6 cellular contexts compared by ENCODE assay signal in genomic region chr19:1129084-1129483, GRCh38. TPM values are rescaled to one million over a fixed set of nuclear protein-coding genes. Genes with fewer than 3 reads are reported as not detected.
DNase-seq lines count a peak whose midpoint lies in the region; ATAC-seq and TF ChIP-seq lines count a peak whose summit lies in the region.
"Not testable (repeated sequence)": the region's sequence is repeated elsewhere in the genome, so short reads cannot be mapped to it uniquely, and the experiment has no call there.

No MANE protein-coding gene starts in this region.

- intact Hi-C loops in activated CD4-positive, alpha-beta memory T cell treated with anti-CD3 and anti-CD28 coated beads for 36 hours (cut with micrococcal nuclease), result not testable (repeated sequence)

- not testable (repeated sequence) for H3K9me3 Mint-ChIP-seq in CD4-positive, CD25-positive, alpha-beta regulatory T cell; activated CD4-positive, alpha-beta memory T cell treated with anti-CD3 and anti-CD28 coated beads for 36 hours; activated naive CD4-positive, alpha-beta T cell treated with anti-CD3 and anti-CD28 coated beads, Interleukin-2, amount 50 U/mL, for 72 hours

- H3K4me1 Mint-ChIP-seq in CD4-positive, CD25-positive, alpha-beta regulatory T cell, result peaks cover 0 to 36% (median 9%) of the 10 kb centered on the region in 4 donors
- peaks cover 35% of the 10 kb centered on the region for H3K4me1 Mint-ChIP-seq in activated CD4-positive, alpha-beta memory T cell treated with anti-CD3 and anti-CD28 coated beads for 36 hours (ENCODE audit: low read depth)

- H3K27ac Mint-ChIP-seq in CD4-positive, CD25-positive, alpha-beta regulatory T cell, result not testable (repeated sequence)
- H3K27ac Mint-ChIP-seq in activated CD4-positive, alpha-beta memory T cell treated with anti-CD3 and anti-CD28 coated beads for 36 hours, result peak overlapping the region; percentile 33
- peak overlapping the region; percentile 82 to 97 for H3K27ac Mint-ChIP-seq in activated naive CD4-positive, alpha-beta T cell treated with anti-CD3 and anti-CD28 coated beads, Interleukin-2, amount 50 U/mL, for 72 hours

- not testable (repeated sequence) for H3K4me3 ChIP-seq in CD4-positive, CD25-positive, alpha-beta regulatory T cell (ENCODE audit: low read depth, low read length); HUES6 (ENCODE audit: low read depth, low read length)
- H3K4me3 ChIP-seq in fibroblast of pulmonary artery (replicated peaks; ENCODE audit: low read depth, low read length), result peak overlapping the region; percentile 90
- peak overlapping the region; percentile 95 for H3K4me3 ChIP-seq in thoracic aorta

- not testable (repeated sequence) for ATAC-seq in CD4-positive, CD25-positive, alpha-beta regulatory T cell (ENCODE audit: low read depth in 2 of 2); activated naive CD4-positive, alpha-beta T cell treated with anti-CD3 and anti-CD28 coated beads, Interleukin-2, amount 50 U/mL, for 72 hours; thoracic aorta (ENCODE audit: insufficient number of reproducible peaks, low FRiP score, low read depth)

- H3K27ac ChIP-seq in CD4-positive, CD25-positive, alpha-beta regulatory T cell (ENCODE audit: insufficient read depth, low read length, poor library complexity, severe bottlenecking), result peak overlapping the region; percentile 92
- H3K27ac ChIP-seq in HUES6 (ENCODE audit: low read depth, low read length); thoracic aorta: not testable (repeated sequence)

- not testable (repeated sequence) for DNase-seq in CD4-positive, CD25-positive, alpha-beta regulatory T cell; activated CD4-positive, alpha-beta memory T cell treated with anti-CD3 and anti-CD28 coated beads for 36 hours; activated naive CD4-positive, alpha-beta T cell treated with anti-CD3 and anti-CD28 coated beads, Interleukin-2, amount 50 U/mL, for 72 hours (ENCODE audit: low spot score in 2 of 2); fibroblast of pulmonary artery (ENCODE audit: low read depth); thoracic aorta (ENCODE audit: low spot score)

- H3K36me3 ChIP-seq in CD4-positive, CD25-positive, alpha-beta regulatory T cell (ENCODE audit: control insufficient read depth, insufficient read depth, low read length), result peaks cover 29% of the 10 kb centered on the region
- H3K36me3 ChIP-seq in HUES6 (ENCODE audit: control insufficient read depth, insufficient read depth, low read length), result peaks cover 25% of the 10 kb centered on the region
- H3K36me3 ChIP-seq in thoracic aorta, result peaks cover 28% of the 10 kb centered on the region

- POLR2A ChIA-PET in activated CD4-positive, alpha-beta memory T cell treated with anti-CD3 and anti-CD28 coated beads for 36 hours (lab: Charles Lee), result interaction anchor here (1.2 kb wide), 1 partner anchor 46 kb away, joined by 3 read pairs; no protein-coding TSS in a partner anchor

- not testable (repeated sequence) for H3K27me3 Mint-ChIP-seq in CD4-positive, CD25-positive, alpha-beta regulatory T cell; activated CD4-positive, alpha-beta memory T cell treated with anti-CD3 and anti-CD28 coated beads for 36 hours

- TF ChIP-seq CTCF in fibroblast of pulmonary artery (IDR thresholded peaks at IDR 0.05; ENCODE audit: low read length, missing control alignments); thoracic aorta (IDR thresholded peaks at IDR 0.05): not testable (repeated sequence)

- not testable (repeated sequence) for H3K27me3 ChIP-seq in CD4-positive, CD25-positive, alpha-beta regulatory T cell (ENCODE audit: control insufficient read depth, insufficient read depth, low read length); HUES6 (ENCODE audit: control insufficient read depth, insufficient read depth, low read length); thoracic aorta (replicated peaks; ENCODE audit: insufficient read depth)

- not testable (repeated sequence) for H3K9me3 ChIP-seq in CD4-positive, CD25-positive, alpha-beta regulatory T cell (ENCODE audit: control insufficient read depth in 2 of 2, low read length in 2 of 2); HUES6 (ENCODE audit: control insufficient read depth, insufficient read depth, low read depth, low read length); thoracic aorta

- CTCF ChIA-PET in activated CD4-positive, alpha-beta memory T cell treated with anti-CD3 and anti-CD28 coated beads for 36 hours (lab: Charles Lee), result interaction anchor here (0.7 to 1.8 kb wide), 5 partner anchors 16 to 145 kb away, joined by 3 to 4 read pairs (median 3); no protein-coding TSS in a partner anchor

- peaks cover 42% of the 10 kb centered on the region for H3K4me1 ChIP-seq in CD4-positive, CD25-positive, alpha-beta regulatory T cell (ENCODE audit: control insufficient read depth, insufficient read depth, low read length, poor library complexity, severe bottlenecking)
- H3K4me1 ChIP-seq in HUES6 (ENCODE audit: control insufficient read depth, insufficient read depth, low read length), result peaks cover 25% of the 10 kb centered on the region
- H3K4me1 ChIP-seq in thoracic aorta (ENCODE audit: control insufficient read depth in 1 of 2, low read depth in 2 of 2), result peaks cover 55 to 78% of the 10 kb centered on the region in 2 donors

- peak overlapping the region; percentile 29 to 57 (median 40) for H3K4me3 Mint-ChIP-seq in CD4-positive, CD25-positive, alpha-beta regulatory T cell
- not testable (repeated sequence) for H3K4me3 Mint-ChIP-seq in activated CD4-positive, alpha-beta memory T cell treated with anti-CD3 and anti-CD28 coated beads for 36 hours

- H3K9ac ChIP-seq in HUES6 (ENCODE audit: low read length), result peak overlapping the region; percentile 19

- H3K36me3 Mint-ChIP-seq in CD4-positive, CD25-positive, alpha-beta regulatory T cell, result not testable (repeated sequence)
- peaks cover 24% of the 10 kb centered on the region for H3K36me3 Mint-ChIP-seq in activated CD4-positive, alpha-beta memory T cell treated with anti-CD3 and anti-CD28 coated beads for 36 hours
- H3K36me3 Mint-ChIP-seq in activated naive CD4-positive, alpha-beta T cell treated with anti-CD3 and anti-CD28 coated beads, Interleukin-2, amount 50 U/mL, for 72 hours, result peaks cover 8 to 30% of the 10 kb centered on the region in 2 donors

RNA-seq across cellular contexts. Expression of gene GPX4, which starts 25.3 kb away (rescaled TPM):
- total RNA-seq in CD4-positive, CD25-positive, alpha-beta regulatory T cell, result 112 TPM
- 100 to 1,000 TPM; 318 to 406 (median 354) TPM for polyA plus RNA-seq in CD4-positive, CD25-positive, alpha-beta regulatory T cell
- total RNA-seq in activated CD4-positive, alpha-beta memory T cell treated with anti-CD3 and anti-CD28 coated beads for 36 hours, result 100 to 1,000 TPM; 274 to 275 TPM
- total RNA-seq in activated naive CD4-positive, alpha-beta T cell treated with anti-CD3 and anti-CD28 coated beads, Interleukin-2, amount 50 U/mL, for 72 hours, result 100 to 1,000 TPM; 154 to 316 TPM
- total RNA-seq in thoracic aorta, result 100 to 1,000 TPM; 259 to 441 TPM

RNA-seq across cellular contexts. Expression of gene POLR2E, which starts 33.9 kb away (rescaled TPM):
- 72.4 TPM for total RNA-seq in CD4-positive, CD25-positive, alpha-beta regulatory T cell
- 100 to 1,000 TPM; 120 to 145 (median 133) TPM for polyA plus RNA-seq in CD4-positive, CD25-positive, alpha-beta regulatory T cell
- total RNA-seq in activated CD4-positive, alpha-beta memory T cell treated with anti-CD3 and anti-CD28 coated beads for 36 hours, result 100 to 1,000 TPM; 204 to 207 TPM
- total RNA-seq in activated naive CD4-positive, alpha-beta T cell treated with anti-CD3 and anti-CD28 coated beads, Interleukin-2, amount 50 U/mL, for 72 hours, result 100 to 1,000 TPM; 248 to 259 TPM
- 100 to 1,000 TPM; 129 to 149 TPM for total RNA-seq in thoracic aorta

RNA-seq across cellular contexts. Expression of gene SBNO2, which starts 45.0 kb away (rescaled TPM):
- 139 TPM for total RNA-seq in CD4-positive, CD25-positive, alpha-beta regulatory T cell
- polyA plus RNA-seq in CD4-positive, CD25-positive, alpha-beta regulatory T cell, result 1 to 10 TPM; 2.0 to 5.1 (median 2.7) TPM
- total RNA-seq in activated CD4-positive, alpha-beta memory T cell treated with anti-CD3 and anti-CD28 coated beads for 36 hours, result 100 to 1,000 TPM in 1 of 2 experiments, 10 to 100 TPM in 1; 96.9 to 110 TPM
- total RNA-seq in activated naive CD4-positive, alpha-beta T cell treated with anti-CD3 and anti-CD28 coated beads, Interleukin-2, amount 50 U/mL, for 72 hours, result 100 to 1,000 TPM; 113 to 144 TPM
- total RNA-seq in thoracic aorta, result 100 to 1,000 TPM in 1 of 2 donors, 10 to 100 TPM in 1; 55.4 to 182 TPM
